ENCODE assay signal across 26 cellular contexts in the genomic region with DNA sequence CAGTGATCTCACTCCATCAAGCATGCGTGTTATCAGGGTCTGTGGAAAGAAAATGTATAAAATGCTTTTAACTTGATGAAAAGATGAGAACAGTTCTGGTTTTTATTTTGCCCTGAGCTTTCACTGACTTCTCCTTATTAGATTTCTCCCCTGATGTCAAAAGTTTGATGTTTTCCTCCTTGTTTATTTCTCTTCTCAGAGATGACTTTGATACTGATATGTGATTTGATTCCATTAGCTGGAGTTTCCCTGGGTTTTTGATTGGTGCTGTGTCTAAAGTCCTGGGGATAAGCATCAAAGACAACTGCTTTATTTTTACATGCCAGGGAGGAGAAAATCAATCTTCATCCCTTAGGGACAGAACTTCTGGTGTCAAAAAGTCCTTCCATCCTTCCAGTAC.
"Had no signal": no experiment of that assay in that cellular context is flagged by ENCODE, and none has a peak within 500 bp of the region (broad histone marks: within the 10 kb centered on the region; RNA-seq: fewer than 3 reads in every experiment).

No MANE protein-coding gene starts in this region.

- H3K9me3 ChIP-seq: stomach, suprapubic skin, testis, thoracic aorta, thyroid gland, tibial artery, tibial nerve, transverse colon, upper lobe of left lung, upper lobe of right lung, uterus, vagina had no signal

- H3K4me3 ChIP-seq: stomach, suprapubic skin, testis, thoracic aorta, thyroid gland, tibial artery, tibial nerve, transverse colon, upper lobe of left lung, upper lobe of right lung, uterus, vagina had no signal

- H3K27ac ChIP-seq: stomach, suprapubic skin, testis, thoracic aorta, thyroid gland, tibial artery, tibial nerve, transverse colon, upper lobe of left lung, upper lobe of right lung, uterus, vagina had no signal

- ATAC-seq: stimulated activated effector memory CD8-positive, alpha-beta T cell treated with anti-CD3 and anti-CD28 coated beads, Interleukin-12 subunit alpha, Interleukin-12 subunit beta, amount 100 ng/mL, for 72 hours; stimulated activated memory B cell treated with anti-CD40 and anti-IgM and Interleukin-4, amounts not matched to agents 10 μg/mL and 1 μg/mL and 100 μg/mL, for 72 hours; stimulated activated naive B cell treated with anti-CD40 and anti-IgM and Interleukin-4, amounts not matched to agents 10 μg/mL and 1 μg/mL and 100 μg/mL, for 72 hours; stimulated activated naive CD8-positive, alpha-beta T cell treated with anti-CD3 and anti-CD28 coated beads, Interleukin-15, amount 100 ng/mL, for 72 hours; stimulated activated naive CD8-positive, alpha-beta T cell treated with anti-CD3 and anti-CD28 coated beads, Interleukin-15, Interleukin-2, amounts not matched to agents 100 U/mL and 50 U/mL, for 24 hours; upper lobe of right lung had no signal

- H3K27me3 ChIP-seq: stomach, suprapubic skin, testis, thyroid gland, tibial artery, tibial nerve, transverse colon, upper lobe of left lung, upper lobe of right lung, uterus, vagina had no signal

- H3K4me1 ChIP-seq: stomach, suprapubic skin, testis, thyroid gland, tibial artery, tibial nerve, transverse colon, upper lobe of left lung, upper lobe of right lung, uterus, vagina had no signal

- H3K36me3 ChIP-seq: stomach, suprapubic skin, thoracic aorta, thyroid gland, tibial artery, tibial nerve, transverse colon, upper lobe of left lung, upper lobe of right lung, uterus, vagina had no signal

- DNase-seq: stimulated activated CD4-positive, alpha-beta T cell treated with anti-CD3 and anti-CD28 coated beads, Interleukin-2, amount 100 ng/mL, for 48 hours; stimulated activated CD4-positive, alpha-beta T cell treated with anti-CD3 and anti-CD28 coated beads, Interleukin-4, amount 100 ng/mL, for 1 hour; stimulated activated CD4-positive, alpha-beta T cell treated with anti-CD3 and anti-CD28 coated beads, Interleukin-4, amount 100 ng/mL, for 24 hours; stimulated activated CD4-positive, alpha-beta T cell treated with anti-CD3 and anti-CD28 coated beads, Interleukin-4, amount 100 ng/mL, for 4 hours; stimulated activated CD8-positive, alpha-beta memory T cell treated with anti-CD3 and anti-CD28 coated beads, Interleukin-4, amount 100 ng/mL, for 48 hours; stimulated activated naive B cell treated with anti-CD40 and anti-IgM and Interleukin-4, amounts not matched to agents 10 μg/mL and 1 μg/mL and 100 μg/mL, for 72 hours; stimulated activated naive CD4-positive, alpha-beta T cell; stimulated activated naive CD4-positive, alpha-beta T cell treated with Interleukin-2 at 50 U/mL for 16 hours; stimulated activated naive CD8-positive, alpha-beta T cell treated with anti-CD3 and anti-CD28 coated beads, Interleukin-15, amount 100 ng/mL, for 72 hours; stimulated activated naive CD8-positive, alpha-beta T cell treated with anti-CD3 and anti-CD28 coated beads, Interleukin-15, Interleukin-2, amounts not matched to agents 100 U/mL and 50 U/mL, for 24 hours; stomach; substantia nigra; testis; thyroid gland; tibial artery; transverse colon; trophoblast cell; upper lobe of left lung; upper lobe of right lung; uterus had no signal
